20 cellular contexts compared by ENCODE assay signal in the genomic region with DNA sequence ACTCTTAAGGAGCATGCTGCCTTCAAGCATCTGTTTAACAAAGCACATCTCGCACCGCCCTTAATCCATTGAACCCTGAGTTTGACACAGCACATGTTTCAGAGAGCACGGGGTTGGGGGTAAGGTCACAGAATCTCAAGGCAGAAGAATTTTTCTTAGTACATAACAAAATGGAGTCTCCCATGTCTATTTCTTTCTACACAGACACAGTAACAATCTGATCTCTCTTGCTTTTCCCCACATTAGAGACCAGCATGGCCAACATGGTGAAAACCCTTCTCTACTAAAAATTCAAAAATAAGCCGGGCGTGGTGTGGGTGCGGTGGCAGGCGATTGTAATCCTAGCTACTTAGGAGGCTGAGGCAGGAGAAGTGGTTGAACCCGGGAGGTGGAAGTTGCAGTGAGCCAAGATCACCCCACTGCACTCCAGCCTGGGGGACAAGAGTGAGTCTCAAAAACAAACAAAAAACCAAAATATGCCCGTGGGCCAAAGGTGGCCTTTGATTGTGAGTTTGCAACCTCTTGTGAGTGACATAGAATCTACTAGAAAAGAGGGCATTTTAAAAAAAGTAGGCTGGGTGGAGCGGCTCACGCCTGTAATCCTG. TPM values are rescaled to one million over a fixed set of nuclear protein-coding genes. Genes with fewer than 3 reads are reported as not detected.
DNase-seq lines count a peak whose midpoint lies in the region; ATAC-seq, FAIRE-seq and TF ChIP-seq lines count a peak whose summit lies in the region.
"Not testable (repeated sequence)": the region's sequence is repeated elsewhere in the genome, so short reads cannot be mapped to it uniquely, and the experiment has no call there.
"Had no signal": no experiment of that assay in that cellular context is flagged by ENCODE, and none has a peak within 500 bp of the region (broad histone marks: within the 10 kb centered on the region; RNA-seq: fewer than 3 reads in every experiment).

No MANE protein-coding gene starts in this region.

- peaks cover 29% of the 10 kb centered on the region for H3K4me1 ChIP-seq in Caco-2
- H3K4me1 ChIP-seq in HUES64 (ENCODE audit: insufficient read depth, low read length), result peaks cover 22% of the 10 kb centered on the region; the same call in 1 of the 2 replicates
- peaks cover 11% of the 10 kb centered on the region for H3K4me1 ChIP-seq in astrocyte (ENCODE audit: insufficient read depth, low read length)
- not testable (repeated sequence) for H3K4me1 ChIP-seq in foreskin keratinocyte

- not testable (repeated sequence) for H3K9me3 Mint-ChIP-seq in Caco-2 (ENCODE audit: unreplicated experiment); WTC11; astrocyte (ENCODE audit: unreplicated experiment); mesothelial cell of epicardium; stimulated activated effector memory CD8-positive, alpha-beta T cell treated with anti-CD3 and anti-CD28 coated beads, Interleukin-12 subunit alpha, Interleukin-12 subunit beta, amount 100 ng/mL, for 72 hours

- H3K27me3 Mint-ChIP-seq in Caco-2 (ENCODE audit: insufficient read depth, unreplicated experiment); WTC11 (ENCODE audit: low read depth); astrocyte (ENCODE audit: low read depth, unreplicated experiment); mesothelial cell of epicardium (ENCODE audit: low read depth): not testable (repeated sequence)

- POLR2A ChIA-PET in Caco-2 (lab: Charles Lee); WTC11 (lab: Charles Lee): not testable (repeated sequence)

- H3K36me3 ChIP-seq in Caco-2 (ENCODE audit: control insufficient read depth, insufficient read depth, low read length); astrocyte (ENCODE audit: insufficient read depth, low read length): not testable (repeated sequence)
- H3K36me3 ChIP-seq in HUES64 (ENCODE audit: insufficient read depth, low read length), result peaks cover 40% of the 10 kb centered on the region

- 85% methylated on average over 11 of the region's 11 CpGs for WGBS in HUES64

- BruUV-seq in Caco-2 (replicated peaks; lab: Mats Ljungman, UMichigan), result not testable (repeated sequence)

- CTCF ChIA-PET in Caco-2 (lab: Charles Lee); WTC11 (lab: Charles Lee): not testable (repeated sequence)

- not testable (repeated sequence) for H3K4me3 ChIP-seq in Caco-2 (ENCODE audit: low read depth, low read length); HUES64 (ENCODE audit: low read length); astrocyte (ENCODE audit: insufficient read depth, low read depth, low read length)

- H3K4me3 Mint-ChIP-seq in Caco-2 (ENCODE audit: unreplicated experiment), result peak overlapping the region; percentile 42
- peak overlapping the region; percentile 99 for H3K4me3 Mint-ChIP-seq in WTC11
- peak overlapping the region; percentile 62 for H3K4me3 Mint-ChIP-seq in astrocyte (ENCODE audit: unreplicated experiment)
- H3K4me3 Mint-ChIP-seq in mesothelial cell of epicardium, result peak overlapping the region; percentile 18
- H3K4me3 Mint-ChIP-seq in stimulated activated effector memory CD8-positive, alpha-beta T cell treated with anti-CD3 and anti-CD28 coated beads, Interleukin-12 subunit alpha, Interleukin-12 subunit beta, amount 100 ng/mL, for 72 hours, result not testable (repeated sequence)

- not testable (repeated sequence) for DNase-seq in Caco-2; WTC11 (ENCODE audit: low spot score); astrocyte (ENCODE audit: low read depth); foreskin keratinocyte; mesothelial cell of epicardium (ENCODE audit: low spot score in 2 of 2, unreplicated experiment in 2 of 2); stimulated activated effector memory CD8-positive, alpha-beta T cell treated with anti-CD3 and anti-CD28 coated beads, Interleukin-12 subunit alpha, Interleukin-12 subunit beta, amount 100 ng/mL, for 72 hours (ENCODE audit: low spot score in 2 of 2)
- peak; percentile 49 for DNase-seq in OCI-M1 (lab: John Stamatoyannopoulos, UW)

- H3K9me3 ChIP-seq in Caco-2; HUES64 (ENCODE audit: insufficient read depth, low read depth, low read length); astrocyte (ENCODE audit: insufficient read depth, low read depth, low read length): not testable (repeated sequence)

- peaks cover 22% of the 10 kb centered on the region for H4K20me1 ChIP-seq in astrocyte (ENCODE audit: insufficient read depth, low read length)

- intact Hi-C loops in Caco-2 (cut with micrococcal nuclease; ENCODE audit: unreplicated experiment), result loop anchor here (10.0 kb wide), 1 partner anchor 135 kb away; a partner anchor contains a TSS

- ATAC-seq in WTC11; foreskin keratinocyte; stimulated activated effector memory CD8-positive, alpha-beta T cell treated with anti-CD3 and anti-CD28 coated beads, Interleukin-12 subunit alpha, Interleukin-12 subunit beta, amount 100 ng/mL, for 72 hours: not testable (repeated sequence)

- H3K27ac ChIP-seq in HUES64 (ENCODE audit: low read depth, low read length) (peak overlapping the region; percentile 48; the same call in 1 of the 2 replicates), foreskin keratinocyte (peak overlapping the region; percentile 42)
- H3K27ac ChIP-seq in astrocyte (ENCODE audit: low read depth, low read length), result not testable (repeated sequence)

- H3K36me3 Mint-ChIP-seq in Caco-2 (ENCODE audit: insufficient read depth, unreplicated experiment), result peaks cover 83% of the 10 kb centered on the region
- peaks cover 41% of the 10 kb centered on the region for H3K36me3 Mint-ChIP-seq in WTC11
- not testable (repeated sequence) for H3K36me3 Mint-ChIP-seq in astrocyte (ENCODE audit: low read depth, unreplicated experiment); mesothelial cell of epicardium
- peaks cover 33% of the 10 kb centered on the region for H3K36me3 Mint-ChIP-seq in stimulated activated effector memory CD8-positive, alpha-beta T cell treated with anti-CD3 and anti-CD28 coated beads, Interleukin-12 subunit alpha, Interleukin-12 subunit beta, amount 100 ng/mL, for 72 hours

- H3K79me2 ChIP-seq in astrocyte (ENCODE audit: insufficient read depth, low read length), result peaks cover 38% of the 10 kb centered on the region

- FAIRE-seq in astrocyte (lab: Jason Lieb, UNC), result not testable (repeated sequence)

- H3K4me2 ChIP-seq in astrocyte (ENCODE audit: low read length), result not testable (repeated sequence)

- peak overlapping the region; percentile 42 for H3K9ac ChIP-seq in HUES64 (ENCODE audit: low read depth, low read length)
- not testable (repeated sequence) for H3K9ac ChIP-seq in astrocyte (ENCODE audit: low read length)

- H3K27ac Mint-ChIP-seq in Caco-2 (ENCODE audit: unreplicated experiment), result peak overlapping the region; percentile 51
- H3K27ac Mint-ChIP-seq in WTC11, result peak overlapping the region; percentile 95
- H3K27ac Mint-ChIP-seq in astrocyte (ENCODE audit: unreplicated experiment), result not testable (repeated sequence)
- H3K27ac Mint-ChIP-seq in mesothelial cell of epicardium, result peak overlapping the region; percentile 95
- peak overlapping the region; percentile 77 for H3K27ac Mint-ChIP-seq in stimulated activated effector memory CD8-positive, alpha-beta T cell treated with anti-CD3 and anti-CD28 coated beads, Interleukin-12 subunit alpha, Interleukin-12 subunit beta, amount 100 ng/mL, for 72 hours

- peaks cover 42% of the 10 kb centered on the region for H3K4me1 Mint-ChIP-seq in Caco-2 (ENCODE audit: low read depth, unreplicated experiment)
- peaks cover 59% of the 10 kb centered on the region for H3K4me1 Mint-ChIP-seq in WTC11
- peaks cover 19% of the 10 kb centered on the region for H3K4me1 Mint-ChIP-seq in astrocyte (ENCODE audit: low read depth, unreplicated experiment)
- H3K4me1 Mint-ChIP-seq in mesothelial cell of epicardium, result peaks cover 71% of the 10 kb centered on the region
- peaks cover 33% of the 10 kb centered on the region for H3K4me1 Mint-ChIP-seq in stimulated activated effector memory CD8-positive, alpha-beta T cell treated with anti-CD3 and anti-CD28 coated beads, Interleukin-12 subunit alpha, Interleukin-12 subunit beta, amount 100 ng/mL, for 72 hours

- H3K27me3 ChIP-seq in Caco-2 (replicated peaks; ENCODE audit: control insufficient read depth, insufficient read depth, low read length); HUES64 (ENCODE audit: insufficient read depth, low read length); astrocyte (ENCODE audit: insufficient read depth, low read length); foreskin keratinocyte: not testable (repeated sequence)

- H2AFZ ChIP-seq in astrocyte (ENCODE audit: low read depth, low read length), result not testable (repeated sequence)

- TF ChIP-seq CTCF in Caco-2 (IDR thresholded peaks at IDR 0.05; ENCODE audit: insufficient read depth in 1 of 2, low read depth in 1 of 2, low read length in 1 of 2, severe bottlenecking in 1 of 2, unreplicated experiment in 1 of 2); WTC11 (IDR thresholded peaks at IDR 0.05); astrocyte (IDR thresholded peaks at IDR 0.05; ENCODE audit: insufficient read depth, low read depth, low read length); foreskin keratinocyte (conservative IDR thresholded peaks at IDR 0.05); mesothelial cell of epicardium (IDR thresholded peaks at IDR 0.05; ENCODE audit: unreplicated experiment): not testable (repeated sequence)

RNA-seq across cellular contexts. Expression of a gene that starts 19.9 kb away (rescaled TPM):
- total RNA-seq in Caco-2 (2022) (112 and 115 TPM in 2 replicates), WTC11 (2021) (82.7 to 110 TPM (median 85.2 TPM) in 3 replicates), astrocyte (46.8 and 53.5 TPM in 2 replicates), foreskin keratinocyte (83.7 and 89.3 TPM in 2 replicates), mesothelial cell of epicardium (59.3 to 63.7 TPM (median 62.1 TPM) in 3 replicates)
- 228 TPM for polyA plus RNA-seq in HUES64 (2013, experiment 1 of 2)
- 286 TPM for polyA plus RNA-seq in HUES64 (2013, experiment 2 of 2)
- 88.7 and 94.8 TPM in 2 replicates for polyA plus RNA-seq in foreskin keratinocyte

RNA-seq across cellular contexts. Expression of a gene that starts 21.4 kb away (rescaled TPM):
- total RNA-seq in Caco-2 (2022), result 763 and 879 TPM in 2 replicates
- polyA plus RNA-seq in HUES64 (2013, experiment 1 of 2), result 192 TPM
- 181 TPM for polyA plus RNA-seq in HUES64 (2013, experiment 2 of 2)
- total RNA-seq in WTC11 (2021), result 244 to 334 TPM (median 265 TPM) in 3 replicates
- 588 and 592 TPM in 2 replicates for total RNA-seq in astrocyte
- total RNA-seq in foreskin keratinocyte, result 424 and 537 TPM in 2 replicates
- polyA plus RNA-seq in foreskin keratinocyte, result 511 and 680 TPM in 2 replicates
- 205 to 212 TPM (median 208 TPM) in 3 replicates for total RNA-seq in mesothelial cell of epicardium

RNA-seq across cellular contexts. Expression of a gene that starts 26.7 kb away (rescaled TPM):
- total RNA-seq in Caco-2 (2022) (0.95 TPM in 1 of 2 replicates, not detected in the other), WTC11 (2021) (0.44 TPM in 1 of 3 replicates, not detected in the others), astrocyte (not detected in 2 replicates), foreskin keratinocyte (not detected in 2 replicates), mesothelial cell of epicardium (not detected in 3 replicates)
- not detected for polyA plus RNA-seq in HUES64 (2013, experiment 1 of 2)
- polyA plus RNA-seq in HUES64 (2013, experiment 2 of 2), result not detected
- not detected in 2 replicates for polyA plus RNA-seq in foreskin keratinocyte
- total RNA-seq: activated T-helper 2 cell treated with anti-CD3 and anti-CD28 coated beads, Interferon-gamma antibody, Interleukin-2, Interleukin-4, amounts not matched to agents 10 μg/mL and 5 μg/mL and 100 μg/mL, durations not matched to agents 14 hours and 24 hours and 36 hours; bronchial epithelial cell; G401; glomerular endothelial cell; left ventricle myocardium inferior; LHCN-M2; myocyte; psoas muscle; sciatic nerve; SJSA1; T-cell; tibial nerve had no signal
- polyA plus RNA-seq: psoas muscle had no signal

RNA-seq across cellular contexts. Expression of a gene that starts 27.5 kb away (rescaled TPM):
- 39.9 and 44.2 TPM in 2 replicates for total RNA-seq in Caco-2 (2022)
- 18.5 TPM for polyA plus RNA-seq in HUES64 (2013, experiment 1 of 2)
- polyA plus RNA-seq in HUES64 (2013, experiment 2 of 2), result 23.5 TPM
- total RNA-seq in WTC11 (2021), result 27.2 to 30.2 TPM (median 28.0 TPM) in 3 replicates
- 44.2 and 45.7 TPM in 2 replicates for total RNA-seq in astrocyte
- 30.4 and 34.1 TPM in 2 replicates for total RNA-seq in foreskin keratinocyte
- 41.2 and 45.5 TPM in 2 replicates for polyA plus RNA-seq in foreskin keratinocyte
- 55.2 to 57.9 TPM (median 55.8 TPM) in 3 replicates for total RNA-seq in mesothelial cell of epicardium

RNA-seq across cellular contexts. Expression of a gene that starts 54.1 kb away (rescaled TPM):
- total RNA-seq in Caco-2 (2022) (77.5 and 77.6 TPM in 2 replicates), WTC11 (2021) (43.2 to 44.7 TPM (median 44.3 TPM) in 3 replicates), astrocyte (51.4 and 55.9 TPM in 2 replicates), foreskin keratinocyte (38.3 and 42.5 TPM in 2 replicates), mesothelial cell of epicardium (108 to 111 TPM (median 110 TPM) in 3 replicates)
- polyA plus RNA-seq in HUES64 (2013, experiment 1 of 2), result 48.1 TPM
- polyA plus RNA-seq in HUES64 (2013, experiment 2 of 2), result 42.3 TPM
- polyA plus RNA-seq in foreskin keratinocyte, result 54.7 and 55.7 TPM in 2 replicates
